Comparison of ENCODE assay signal across 22 cellular contexts in genomic region chr3:133987933-133988484, GRCh38. TPM values are rescaled to one million over a fixed set of nuclear protein-coding genes. Genes with fewer than 3 reads are reported as not detected.
DNase-seq lines count a peak whose midpoint lies in the region; ATAC-seq and TF ChIP-seq lines count a peak whose summit lies in the region.
"Had no signal": no experiment of that assay in that cellular context is flagged by ENCODE, and none has a peak within 500 bp of the region (broad histone marks: within the 10 kb centered on the region; RNA-seq: fewer than 3 reads in every experiment).

No MANE protein-coding gene starts in this region.

- H3K27me3 Mint-ChIP-seq in endothelial cell (ENCODE audit: unreplicated experiment) = peaks cover 8% of the 10 kb centered on the region
- no peaks in the 10 kb centered on the region for H3K27me3 Mint-ChIP-seq in activated T-helper 1 cell treated with anti-CD3 and anti-CD28 coated beads, Interleukin-12 subunit alpha, Interleukin-12 subunit beta, Interleukin-2, Interleukin-4 antibody, amounts not matched to agents 30 ng/mL and 10 ng/mL and 1 ng/mL, durations not matched to agents 14 hours and 24 hours and 36 hours (ENCODE audit: insufficient read depth)
- H3K27me3 Mint-ChIP-seq: dendritic cell treated with granulocyte-macrophage colony-stimulating factor and Interleukin-4, amounts not matched to agents 40 ng/mL and 50 ng/mL, for 4 days had no signal

- H3K36me3 Mint-ChIP-seq in endothelial cell (ENCODE audit: low read depth, unreplicated experiment) = no peaks in the 10 kb centered on the region
- no peaks in the 10 kb centered on the region for H3K36me3 Mint-ChIP-seq in activated T-helper 1 cell treated with anti-CD3 and anti-CD28 coated beads, Interleukin-12 subunit alpha, Interleukin-12 subunit beta, Interleukin-2, Interleukin-4 antibody, amounts not matched to agents 30 ng/mL and 10 ng/mL and 1 ng/mL, durations not matched to agents 14 hours and 24 hours and 36 hours (ENCODE audit: low read depth)
- H3K36me3 Mint-ChIP-seq: activated CD4-positive, alpha-beta memory T cell treated with anti-CD3 and anti-CD28 coated beads for 36 hours; activated naive CD8-positive, alpha-beta T cell treated with anti-CD3 and anti-CD28 coated beads, Interleukin-2, amount 10 ng/mL, durations not matched to agents 7 days and 5 days; brain; natural killer cell treated with Interleukin-12 subunit alpha and Interleukin-12 subunit beta and Interleukin-15 and Interleukin-18, amount 100 ng/mL, for 72 hours had no signal

- DNase-seq in NCI-H510A treated with DMSO at 0.1 percent for 48 hours (lab: John Stamatoyannopoulos, UW) = peak; percentile 5
- DNase-seq in NCI-H510A (lab: John Stamatoyannopoulos, UW) = no peak
- DNase-seq in endothelial cell (ENCODE audit: low spot score) = no peak
- DNase-seq in renal cortical epithelial cell (ENCODE audit: low read depth) = peak; percentile 71
- DNase-seq in activated T-helper 1 cell treated with anti-CD3 and anti-CD28 coated beads, Interleukin-12 subunit alpha, Interleukin-12 subunit beta, Interleukin-2, Interleukin-4 antibody, amounts not matched to agents 30 ng/mL and 10 ng/mL and 1 ng/mL, durations not matched to agents 14 hours and 24 hours and 36 hours (ENCODE audit: low spot score) = no peak
- DNase-seq in DMS53 treated with DMSO at 0.1 percent for 48 hours (lab: John Stamatoyannopoulos, UW; ENCODE audit: unreplicated experiment) = no peak
- DNase-seq in activated CD4-positive, CD25-positive, alpha-beta regulatory T cell treated with anti-CD3 and anti-CD28 coated beads, Interleukin-2, amount 50 U/mL, for 72 hours = no peak
- DNase-seq: 8988T; activated CD4-positive, alpha-beta memory T cell treated with anti-CD3 and anti-CD28 coated beads for 36 hours; activated naive CD8-positive, alpha-beta T cell treated with anti-CD3 and anti-CD28 coated beads, Interleukin-2, amount 10 ng/mL, durations not matched to agents 7 days and 5 days; activated T-cell treated with anti-CD3 and anti-CD28 coated beads, Interleukin-2, amount 50 U/mL, for 4 hours; DMS53; erythroblast; NCI-H1694; stimulated activated naive CD4-positive, alpha-beta T cell had no signal

- intact Hi-C loops in activated T-helper 1 cell treated with anti-CD3 and anti-CD28 coated beads, Interleukin-12 subunit alpha, Interleukin-12 subunit beta, Interleukin-2, Interleukin-4 antibody, amounts not matched to agents 30 ng/mL and 10 ng/mL and 1 ng/mL, durations not matched to agents 14 hours and 24 hours and 36 hours (cut with micrococcal nuclease) = no loop called here

- peak overlapping the region; percentile 70 for H3K27ac Mint-ChIP-seq in endothelial cell (ENCODE audit: unreplicated experiment)
- no peak overlapping the region for H3K27ac Mint-ChIP-seq in activated T-helper 1 cell treated with anti-CD3 and anti-CD28 coated beads, Interleukin-12 subunit alpha, Interleukin-12 subunit beta, Interleukin-2, Interleukin-4 antibody, amounts not matched to agents 30 ng/mL and 10 ng/mL and 1 ng/mL, durations not matched to agents 14 hours and 24 hours and 36 hours
- H3K27ac Mint-ChIP-seq: activated CD4-positive, alpha-beta memory T cell treated with anti-CD3 and anti-CD28 coated beads for 36 hours; activated naive CD8-positive, alpha-beta T cell treated with anti-CD3 and anti-CD28 coated beads, Interleukin-2, amount 10 ng/mL, durations not matched to agents 7 days and 5 days; brain; dendritic cell treated with granulocyte-macrophage colony-stimulating factor and Interleukin-4, amounts not matched to agents 40 ng/mL and 50 ng/mL, for 4 days; natural killer cell treated with Interleukin-12 subunit alpha and Interleukin-12 subunit beta and Interleukin-15 and Interleukin-18, amount 100 ng/mL, for 72 hours had no signal

- H3K4me3 Mint-ChIP-seq in endothelial cell (ENCODE audit: unreplicated experiment) = no peak overlapping the region
- no peak overlapping the region for H3K4me3 Mint-ChIP-seq in activated T-helper 1 cell treated with anti-CD3 and anti-CD28 coated beads, Interleukin-12 subunit alpha, Interleukin-12 subunit beta, Interleukin-2, Interleukin-4 antibody, amounts not matched to agents 30 ng/mL and 10 ng/mL and 1 ng/mL, durations not matched to agents 14 hours and 24 hours and 36 hours
- H3K4me3 Mint-ChIP-seq: activated CD4-positive, alpha-beta memory T cell treated with anti-CD3 and anti-CD28 coated beads for 36 hours; activated naive CD8-positive, alpha-beta T cell treated with anti-CD3 and anti-CD28 coated beads, Interleukin-2, amount 10 ng/mL, durations not matched to agents 7 days and 5 days; activated T-cell treated with anti-CD3 and anti-CD28 coated beads, Interleukin-2, amount 50 U/mL, for 4 hours; brain; dendritic cell treated with granulocyte-macrophage colony-stimulating factor and Interleukin-4, amounts not matched to agents 40 ng/mL and 50 ng/mL, for 4 days; natural killer cell treated with Interleukin-12 subunit alpha and Interleukin-12 subunit beta and Interleukin-15 and Interleukin-18, amount 100 ng/mL, for 72 hours had no signal

- peak; percentile 51 for ATAC-seq in HG03354 (IDR thresholded peaks at IDR 0.05; ENCODE audit: poor library complexity, severe bottlenecking, unreplicated experiment)
- ATAC-seq: activated T-cell treated with anti-CD3 and anti-CD28 coated beads, Interleukin-2, amount 50 U/mL, for 4 hours; gastroesophageal sphincter; natural killer cell treated with Interleukin-12 subunit alpha and Interleukin-12 subunit beta and Interleukin-15 and Interleukin-18, amount 100 ng/mL, for 72 hours; Right ventricle myocardium inferior had no signal

- no peaks in the 10 kb centered on the region for H3K9me3 Mint-ChIP-seq in endothelial cell (ENCODE audit: unreplicated experiment)
- no peaks in the 10 kb centered on the region for H3K9me3 Mint-ChIP-seq in activated T-helper 1 cell treated with anti-CD3 and anti-CD28 coated beads, Interleukin-12 subunit alpha, Interleukin-12 subunit beta, Interleukin-2, Interleukin-4 antibody, amounts not matched to agents 30 ng/mL and 10 ng/mL and 1 ng/mL, durations not matched to agents 14 hours and 24 hours and 36 hours
- H3K9me3 Mint-ChIP-seq: activated CD4-positive, alpha-beta memory T cell treated with anti-CD3 and anti-CD28 coated beads for 36 hours; activated naive CD8-positive, alpha-beta T cell treated with anti-CD3 and anti-CD28 coated beads, Interleukin-2, amount 10 ng/mL, durations not matched to agents 7 days and 5 days; activated T-cell treated with anti-CD3 and anti-CD28 coated beads, Interleukin-2, amount 50 U/mL, for 4 hours; dendritic cell treated with granulocyte-macrophage colony-stimulating factor and Interleukin-4, amounts not matched to agents 40 ng/mL and 50 ng/mL, for 4 days; natural killer cell treated with Interleukin-12 subunit alpha and Interleukin-12 subunit beta and Interleukin-15 and Interleukin-18, amount 100 ng/mL, for 72 hours had no signal

- peaks cover 53% of the 10 kb centered on the region for H3K4me1 Mint-ChIP-seq in endothelial cell (ENCODE audit: unreplicated experiment)
- H3K4me1 Mint-ChIP-seq in activated T-helper 1 cell treated with anti-CD3 and anti-CD28 coated beads, Interleukin-12 subunit alpha, Interleukin-12 subunit beta, Interleukin-2, Interleukin-4 antibody, amounts not matched to agents 30 ng/mL and 10 ng/mL and 1 ng/mL, durations not matched to agents 14 hours and 24 hours and 36 hours (ENCODE audit: low read depth) = no peaks in the 10 kb centered on the region
- H3K4me1 Mint-ChIP-seq: activated naive CD8-positive, alpha-beta T cell treated with anti-CD3 and anti-CD28 coated beads, Interleukin-2, amount 10 ng/mL, durations not matched to agents 7 days and 5 days; brain had no signal

- no peak for TF ChIP-seq CTCF in endothelial cell (IDR thresholded peaks at IDR 0.05; ENCODE audit: unreplicated experiment)

RNA-seq across cellular contexts. Expression of gene SLCO2A1, which starts 41.7 kb away (rescaled TPM):
- total RNA-seq in endothelial cell (ENCODE audit: unreplicated experiment) = 3.8 TPM
- total RNA-seq in renal cortical epithelial cell = 0.69 and 1.0 TPM in 2 replicates
- total RNA-seq in activated T-helper 1 cell treated with anti-CD3 and anti-CD28 coated beads, Interleukin-12 subunit alpha, Interleukin-12 subunit beta, Interleukin-2, Interleukin-4 antibody, amounts not matched to agents 30 ng/mL and 10 ng/mL and 1 ng/mL, durations not matched to agents 14 hours and 24 hours and 36 hours = not detected in 2 replicates
- total RNA-seq: activated CD4-positive, alpha-beta memory T cell treated with anti-CD3 and anti-CD28 coated beads for 36 hours; activated naive CD8-positive, alpha-beta T cell treated with anti-CD3 and anti-CD28 coated beads, Interleukin-2, amount 10 ng/mL, durations not matched to agents 7 days and 5 days; HT-29; natural killer cell treated with Interleukin-12 subunit alpha and Interleukin-12 subunit beta and Interleukin-15 and Interleukin-18, amount 100 ng/mL, for 72 hours had no signal

Comparison
In these comparisons a context has a peak if more than half of its experiments do, and no peak if none do; other contexts are left out.
1. DNase-seq: peak in NCI-H510A treated with DMSO at 0.1 percent for 48 hours (single experiment) and renal cortical epithelial cell (single experiment); none in NCI-H510A (single experiment), endothelial cell (single experiment), activated T-helper 1 cell treated with anti-CD3 and anti-CD28 coated beads, Interleukin-12 subunit alpha, Interleukin-12 subunit beta, Interleukin-2, Interleukin-4 antibody, amounts not matched to agents 30 ng/mL and 10 ng/mL and 1 ng/mL, durations not matched to agents 14 hours and 24 hours and 36 hours (single experiment), DMS53 treated with DMSO at 0.1 percent for 48 hours (single experiment) and activated CD4-positive, CD25-positive, alpha-beta regulatory T cell treated with anti-CD3 and anti-CD28 coated beads, Interleukin-2, amount 50 U/mL, for 72 hours (single experiment).